Comparison of ENCODE assay signal across 10 cellular contexts in genomic region chr20:49344975-49345374, GRCh38.
DNase-seq lines count a peak whose midpoint lies in the region; ATAC-seq, FAIRE-seq and TF ChIP-seq lines count a peak whose summit lies in the region.
"Had no signal": no experiment of that assay in that cellular context is flagged by ENCODE, and none has a peak within 500 bp of the region (broad histone marks: within the 10 kb centered on the region; RNA-seq: fewer than 3 reads in every experiment).

No MANE protein-coding gene starts in this region.

- H3F3A ChIP-seq in neural progenitor cell (ENCODE audit: low read depth), result no peaks in the 10 kb centered on the region

- dilution Hi-C loops in endothelial cell of umbilical vein (cut with MboI; ENCODE audit: extremely low pct_ligation_motif_present, low sequenced_read_pairs), result no loop called here

- no peak for TF ChIP-seq CTCF in AG04450 (IDR thresholded peaks at IDR 0.05; ENCODE audit: low read depth, low read length)
- TF ChIP-seq CTCF in endothelial cell of umbilical vein (IDR thresholded peaks at IDR 0.05; ENCODE audit: extremely low read depth in 1 of 2, insufficient read depth in 1 of 2, low read depth in 1 of 2, low read length in 2 of 2), result no peak
- no peak for TF ChIP-seq CTCF in neural progenitor cell (IDR thresholded peaks at IDR 0.05)

- H2AFZ ChIP-seq in endothelial cell of umbilical vein (ENCODE audit: low read depth, low read length) (no peak overlapping the region), neural progenitor cell (replicated peaks) (no peak overlapping the region)

- ATAC-seq in GM18505 (IDR thresholded peaks at IDR 0.05; ENCODE audit: unreplicated experiment), result no peak

- DNase-seq in AG04450 (ENCODE audit: low read depth, low spot score) (peak; percentile 78), NCI-H446 treated with DMSO at 0.1 percent for 48 hours (lab: John Stamatoyannopoulos, UW) (peak; percentile 95), endothelial cell of umbilical vein (ENCODE audit: low read depth, low spot score) (peak; percentile 63), myocyte (ENCODE audit: low read depth) (peak; percentile 99), HuH-7 (ENCODE audit: low spot score) (no peak), NCI-H774 (lab: John Stamatoyannopoulos, UW) (no peak), neural progenitor cell (ENCODE audit: low spot score) (no peak)
- DNase-seq: DMS153, T-helper 1 cell had no signal

- H3K4me1 ChIP-seq in endothelial cell of umbilical vein (ENCODE audit: control insufficient read depth, extremely low read depth, insufficient read depth, low read length) (peaks cover 3% of the 10 kb centered on the region), neural progenitor cell (no peaks in the 10 kb centered on the region)

- H3K36me3 ChIP-seq in endothelial cell of umbilical vein (ENCODE audit: control insufficient read depth in 2 of 2, extremely low read depth in 1 of 2, insufficient read depth in 2 of 2, low read length in 2 of 2) (no peaks in the 10 kb centered on the region), neural progenitor cell (no peaks in the 10 kb centered on the region)

- TF ChIP-seq POLR2A in endothelial cell of umbilical vein (IDR thresholded peaks at IDR 0.05; ENCODE audit: low read depth, low read length) (no peak), GM18505 (IDR thresholded peaks at IDR 0.05; ENCODE audit: borderline replicate concordance, extremely low read depth, insufficient read depth, insufficient read length) (no peak)

- BruUV-seq in endothelial cell of umbilical vein (replicated peaks; lab: Mats Ljungman, UMichigan), result no TSS peak

- CTCF ChIA-PET in AG04450 (lab: Charles Lee) (interaction anchor here (2.1 kb wide), 1 partner anchor 140 kb away, joined by 4 read pairs; no protein-coding TSS in a partner anchor), endothelial cell of umbilical vein (lab: Charles Lee) (interaction anchor here (0.6 to 3.1 kb wide), 6 partner anchors 10 to 161 kb away, joined by 3 to 10 read pairs (median 4); no protein-coding TSS in a partner anchor)

- FAIRE-seq in endothelial cell of umbilical vein (lab: Jason Lieb, UNC), result peak; percentile 88

- H3K27ac ChIP-seq in AG04450 (ENCODE audit: low read depth, low read length), result peak overlapping the region; percentile 85
- H3K27ac ChIP-seq in endothelial cell of umbilical vein (ENCODE audit: insufficient read depth, low read depth, low read length), result no peak overlapping the region
- no peak overlapping the region for H3K27ac ChIP-seq in neural progenitor cell

- H3K79me2 ChIP-seq in endothelial cell of umbilical vein (ENCODE audit: control insufficient read depth, insufficient read depth, low read length) (no peaks in the 10 kb centered on the region), neural progenitor cell (ENCODE audit: low read depth) (no peaks in the 10 kb centered on the region)

- intact Hi-C loops in endothelial cell of umbilical vein (cut with micrococcal nuclease), result no loop called here

- H3K9ac ChIP-seq in endothelial cell of umbilical vein (replicated peaks; ENCODE audit: extremely low read depth, insufficient read depth, low read length), result no peak overlapping the region
- no peak overlapping the region for H3K9ac ChIP-seq in neural progenitor cell

- POLR2A ChIA-PET in AG04450 (lab: Yijun Ruan, JAX) (interaction anchor here (0.7 to 1.3 kb wide), 3 partner anchors 9 to 166 kb away, joined by 3 read pairs; no protein-coding TSS in a partner anchor), endothelial cell of umbilical vein (lab: Charles Lee) (no interaction called here)

- H3K4me3 Mint-ChIP-seq in neural progenitor cell, result no peak overlapping the region

- H3K9me3 Mint-ChIP-seq in neural progenitor cell, result no peaks in the 10 kb centered on the region

- H3K4me2 ChIP-seq in endothelial cell of umbilical vein (ENCODE audit: insufficient read depth, low read length), result no peak overlapping the region
- H3K4me2 ChIP-seq in neural progenitor cell, result no peak overlapping the region

- H3K4me3 ChIP-seq in AG04450 (ENCODE audit: low read depth, low read length) (no peak overlapping the region), endothelial cell of umbilical vein (replicated peaks in 1 of 3; ENCODE audit: insufficient read depth in 1 of 3, low read depth in 1 of 3, low read length in 3 of 3) (no peak overlapping the region), neural progenitor cell (no peak overlapping the region)

- peaks cover 29% of the 10 kb centered on the region for H3K4me1 Mint-ChIP-seq in neural progenitor cell

- no peaks in the 10 kb centered on the region for H3K9me1 ChIP-seq in endothelial cell of umbilical vein (replicated peaks; ENCODE audit: control insufficient read depth, extremely low read depth, insufficient read depth, low read length)

- peaks cover 4% of the 10 kb centered on the region for H3K27me3 ChIP-seq in AG04450 (ENCODE audit: control insufficient read depth, insufficient read depth, low read length)
- H3K27me3 ChIP-seq in endothelial cell of umbilical vein (ENCODE audit: control insufficient read depth in 2 of 2, insufficient read depth in 2 of 2, low read length in 2 of 2), result peaks cover 0 to 10% of the 10 kb centered on the region in 2 experiments
- H3K27me3 ChIP-seq in neural progenitor cell, result no peaks in the 10 kb centered on the region

- peaks cover 6% of the 10 kb centered on the region for H3K27me3 Mint-ChIP-seq in neural progenitor cell (ENCODE audit: insufficient read depth, low read depth)

- H4K20me1 ChIP-seq in endothelial cell of umbilical vein (replicated peaks; ENCODE audit: control insufficient read depth, extremely low read depth, insufficient read depth, low read length), result no peaks in the 10 kb centered on the region
- H4K20me1 ChIP-seq in neural progenitor cell (ENCODE audit: low read depth), result no peaks in the 10 kb centered on the region

- H3K27ac Mint-ChIP-seq in neural progenitor cell, result no peak overlapping the region

- peaks cover 2% of the 10 kb centered on the region; the same call in 1 of the 2 replicates for H3K9me3 ChIP-seq in AG04450 (ENCODE audit: control insufficient read depth, insufficient read depth, low read length)
- no peaks in the 10 kb centered on the region for H3K9me3 ChIP-seq in endothelial cell of umbilical vein (replicated peaks; ENCODE audit: control insufficient read depth, insufficient read depth, low read length)
- H3K9me3 ChIP-seq in neural progenitor cell (ENCODE audit: low read depth), result no peaks in the 10 kb centered on the region

- no peaks in the 10 kb centered on the region for H3K36me3 Mint-ChIP-seq in neural progenitor cell

TF ChIP-seq in endothelial cell of umbilical vein, 7 proteins besides CTCF, POLR2A, EP300 and RAD21:
- TF ChIP-seq POLR2AphosphoS5 (IDR thresholded peaks at IDR 0.05; ENCODE audit: insufficient read depth, low read depth, low read length) (no peak), GATA2 (IDR thresholded peaks at IDR 0.05; ENCODE audit: insufficient read depth, insufficient read length, low read depth, low read length) (no peak), EZH2 (IDR thresholded peaks at IDR 0.05; ENCODE audit: borderline replicate concordance, low read depth, low read length, severe bottlenecking) (no peak), MAX (IDR thresholded peaks at IDR 0.05; ENCODE audit: insufficient read depth, insufficient read length) (no peak), JUN (IDR thresholded peaks at IDR 0.05; ENCODE audit: borderline replicate concordance, insufficient read depth, insufficient read length, low read depth) (peak; percentile 61), FOS (IDR thresholded peaks at IDR 0.05; ENCODE audit: borderline replicate concordance, insufficient read depth, low read length) (peak; percentile 51)
TF ChIP-seq in endothelial cell of umbilical vein: peak in this region for 2.

Comparison
In these comparisons a context has a peak if more than half of its experiments do, and no peak if none do; other contexts are left out.
1. DNase-seq: peak in AG04450 (single experiment), NCI-H446 treated with DMSO at 0.1 percent for 48 hours (single experiment), endothelial cell of umbilical vein (single experiment) and myocyte (single experiment); none in HuH-7 (single experiment), NCI-H774 (single experiment) and neural progenitor cell (single experiment).